Comparison of ENCODE assay signal across 5 cellular contexts in the genomic region with DNA sequence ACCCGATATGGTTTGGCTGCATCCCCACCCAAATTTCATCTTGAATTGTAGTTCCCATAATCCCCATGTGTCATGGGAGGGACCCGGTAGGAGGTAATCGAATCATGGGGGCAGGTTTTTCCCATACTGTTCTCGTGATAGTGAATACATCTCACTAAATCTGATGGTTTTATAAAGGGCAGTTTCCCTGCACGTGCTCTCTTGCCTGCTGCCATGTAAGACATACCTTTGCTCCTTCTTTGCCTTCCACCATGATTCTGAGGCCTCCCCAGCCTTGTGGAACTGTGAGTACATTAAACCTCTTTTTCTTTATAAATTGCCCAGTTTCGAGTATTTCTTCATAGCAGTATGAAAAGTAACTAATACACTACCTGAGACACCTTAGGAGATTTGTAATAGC. TPM values are rescaled to one million over a fixed set of nuclear protein-coding genes. Genes with fewer than 3 reads are reported as not detected.
DNase-seq lines count a peak whose midpoint lies in the region; TF ChIP-seq lines count a peak whose summit lies in the region.
"Not testable (repeated sequence)": the region's sequence is repeated elsewhere in the genome, so short reads cannot be mapped to it uniquely, and the experiment has no call there.
"Had no signal": no experiment of that assay in that cellular context is flagged by ENCODE, and none has a peak within 500 bp of the region (broad histone marks: within the 10 kb centered on the region; RNA-seq: fewer than 3 reads in every experiment).

No MANE protein-coding gene starts in this region.

- H3K79me2 ChIP-seq in neural progenitor cell (ENCODE audit: low read depth) = not testable (repeated sequence)

- not testable (repeated sequence) for H4K20me1 ChIP-seq in neural progenitor cell (ENCODE audit: low read depth)

- peak overlapping the region; percentile 47; the same call in 1 of the 2 replicates for H3K27ac ChIP-seq in WERI-Rb-1
- H3K27ac ChIP-seq in neural progenitor cell = not testable (repeated sequence)

- H3K9me3 Mint-ChIP-seq in MCF 10A (ENCODE audit: unreplicated experiment); glutamatergic neuron (ENCODE audit: unreplicated experiment); neural progenitor cell: not testable (repeated sequence)

- H3K27me3 ChIP-seq in WERI-Rb-1 (ENCODE audit: insufficient read depth, low read depth, severe bottlenecking); neural progenitor cell: not testable (repeated sequence)

- not testable (repeated sequence) for H3K4me2 ChIP-seq in neural progenitor cell

- not testable (repeated sequence) for H3F3A ChIP-seq in neural progenitor cell (ENCODE audit: low read depth)

- H3K27ac Mint-ChIP-seq in MCF 10A (ENCODE audit: low read depth, unreplicated experiment) = peak overlapping the region; percentile 16
- peak overlapping the region; percentile 83 for H3K27ac Mint-ChIP-seq in glutamatergic neuron (ENCODE audit: unreplicated experiment)
- peak overlapping the region; percentile 76 for H3K27ac Mint-ChIP-seq in neural progenitor cell

- TF ChIP-seq CTCF in WERI-Rb-1 (IDR thresholded peaks at IDR 0.05; ENCODE audit: low read depth, low read length); MCF 10A (IDR thresholded peaks at IDR 0.05; ENCODE audit: unreplicated experiment); glutamatergic neuron (IDR thresholded peaks at IDR 0.05; ENCODE audit: partially characterized antibody, unreplicated experiment); neural progenitor cell (IDR thresholded peaks at IDR 0.05): not testable (repeated sequence)

- not testable (repeated sequence) for H2AFZ ChIP-seq in neural progenitor cell (replicated peaks)

- not testable (repeated sequence) for H3K9me3 ChIP-seq in WERI-Rb-1 (ENCODE audit: severe bottlenecking); neural progenitor cell (ENCODE audit: low read depth)

- H3K9ac ChIP-seq in neural progenitor cell = not testable (repeated sequence)

- CTCF ChIA-PET in MCF 10A (lab: Yijun Ruan, JAX) = not testable (repeated sequence)

- intact Hi-C loops in MCF 10A (cut with micrococcal nuclease) = not testable (repeated sequence)

- not testable (repeated sequence) for H3K27me3 Mint-ChIP-seq in MCF 10A (ENCODE audit: insufficient read depth, unreplicated experiment); glutamatergic neuron (ENCODE audit: unreplicated experiment); neural progenitor cell (ENCODE audit: insufficient read depth, low read depth)

- not testable (repeated sequence) for DNase-seq in WERI-Rb-1; MCF 10A (ENCODE audit: unreplicated experiment); glutamatergic neuron; neural progenitor cell (ENCODE audit: low spot score)

- H3K36me3 Mint-ChIP-seq in MCF 10A (ENCODE audit: insufficient read depth, unreplicated experiment) = peaks cover 29% of the 10 kb centered on the region
- H3K36me3 Mint-ChIP-seq in glutamatergic neuron (ENCODE audit: unreplicated experiment) = not testable (repeated sequence)
- peaks cover 17% of the 10 kb centered on the region for H3K36me3 Mint-ChIP-seq in neural progenitor cell

- not testable (repeated sequence) for H3K4me1 ChIP-seq in neural progenitor cell

- not testable (repeated sequence) for H3K36me3 ChIP-seq in WERI-Rb-1, neural progenitor cell

- POLR2A ChIA-PET in MCF 10A (lab: Yijun Ruan, JAX) = not testable (repeated sequence)

- not testable (repeated sequence) for H3K4me1 Mint-ChIP-seq in MCF 10A (ENCODE audit: insufficient read depth, unreplicated experiment); glutamatergic neuron (ENCODE audit: low read depth, unreplicated experiment); neural progenitor cell

- not testable (repeated sequence) for BruUV-seq in MCF 10A (replicated peaks; lab: Mats Ljungman, UMichigan)

- not testable (repeated sequence) for H3K4me3 ChIP-seq in WERI-Rb-1 (ENCODE audit: low read depth, low read length); neural progenitor cell

- not testable (repeated sequence) for H3K4me3 Mint-ChIP-seq in MCF 10A (ENCODE audit: unreplicated experiment); glutamatergic neuron (ENCODE audit: unreplicated experiment); neural progenitor cell

RNA-seq across cellular contexts. Expression of a gene that starts 32.8 kb away (rescaled TPM):
- total RNA-seq in MCF 10A (2022) (0.21 and 0.32 TPM in 2 replicates), glutamatergic neuron (ENCODE audit: unreplicated experiment) (0.66 TPM), neural progenitor cell (ENCODE audit: low replicate concordance) (0.51 and 3.8 TPM in 2 replicates)
- total RNA-seq: G401 had no signal

RNA-seq across cellular contexts. Expression of a gene that starts 45.4 kb away (rescaled TPM):
- total RNA-seq in MCF 10A (2022) (49.8 and 83.9 TPM in 2 replicates), glutamatergic neuron (ENCODE audit: unreplicated experiment) (62.8 TPM), neural progenitor cell (ENCODE audit: low replicate concordance) (26.7 and 27.1 TPM in 2 replicates)

Comparison
In these comparisons a context has a peak if more than half of its experiments do, and no peak if none do; other contexts are left out.
1. H3K27ac Mint-ChIP-seq: peak in every context shown above with its lines; median percentile 83 in glutamatergic neuron; 76 in neural progenitor cell; 16 in MCF 10A.